In genomic region chr13:113408562-113408961, GRCh38 we compare ENCODE assay signal across 1 cellular context.
TF ChIP-seq lines count a peak whose summit lies in the region.

No MANE protein-coding gene starts in this region.

TF ChIP-seq in IMR-90, 13 proteins besides CTCF, POLR2A, EP300 and RAD21:
- TF ChIP-seq ELK1 (IDR thresholded peaks at IDR 0.05; ENCODE audit: borderline replicate concordance, low read depth, low read length): no peak
- TF ChIP-seq NFE2L2 (IDR thresholded peaks at IDR 0.05; ENCODE audit: low read depth, low read length): no peak
- TF ChIP-seq RFX5 (IDR thresholded peaks at IDR 0.05; ENCODE audit: low read depth, low read length): no peak
- no peak for TF ChIP-seq USF2 (IDR thresholded peaks at IDR 0.05; ENCODE audit: low read depth, low read length)
- TF ChIP-seq CEBPB (IDR thresholded peaks at IDR 0.05; ENCODE audit: low read depth, low read length): no peak
- no peak for TF ChIP-seq BHLHE40 (IDR thresholded peaks at IDR 0.05; ENCODE audit: low read depth, low read length)
- no peak for TF ChIP-seq MXI1 (IDR thresholded peaks at IDR 0.05; ENCODE audit: borderline replicate concordance, low read depth, low read length)
- TF ChIP-seq CHD1 (IDR thresholded peaks at IDR 0.05; ENCODE audit: low read depth, low read length): no peak
- no peak for TF ChIP-seq SMC3 (IDR thresholded peaks at IDR 0.05; ENCODE audit: low read depth, low read length)
- no peak for TF ChIP-seq FOS (IDR thresholded peaks at IDR 0.05; ENCODE audit: low read depth, low read length)
- no peak for TF ChIP-seq MAZ (IDR thresholded peaks at IDR 0.05; ENCODE audit: borderline replicate concordance, low read depth, low read length)
- no peak for TF ChIP-seq MAFK (IDR thresholded peaks at IDR 0.05; ENCODE audit: low read depth, low read length)
- no peak for TF ChIP-seq RCOR1 (IDR thresholded peaks at IDR 0.05; ENCODE audit: insufficient replicate concordance, low read length)
